In genomic region chr4:87521757-87522374, GRCh38 we compare ENCODE assay signal across 9 cellular contexts. TPM values are rescaled to one million over a fixed set of nuclear protein-coding genes. Genes with fewer than 3 reads are reported as not detected.
DNase-seq lines count a peak whose midpoint lies in the region; ATAC-seq, FAIRE-seq and TF ChIP-seq lines count a peak whose summit lies in the region.
"Had no signal": no experiment of that assay in that cellular context is flagged by ENCODE, and none has a peak within 500 bp of the region (broad histone marks: within the 10 kb centered on the region; RNA-seq: fewer than 3 reads in every experiment).

No MANE protein-coding gene starts in this region.

- FAIRE-seq in kidney (lab: Jason Lieb, UNC): no peak

- in situ Hi-C loops in Caki2 (cut with HindIII; ENCODE audit: low pct_unique_long_range_greater_than_20kb, low sequenced_read_pairs): no loop called here

- intact Hi-C loops in kidney (cut with DNase I): no loop called here

- peak overlapping the region; percentile 79 to 93 for H3K27ac ChIP-seq in kidney (ENCODE audit: low read depth in 2 of 2, low read length in 2 of 2)

- no peak overlapping the region for H3K4me3 ChIP-seq in kidney (ENCODE audit: low read length in 2 of 2)

- no peak for TF ChIP-seq CTCF in kidney (IDR thresholded peaks at IDR 0.05; ENCODE audit: borderline replicate concordance, extremely low read depth, insufficient read depth)

- DNase-seq in Caki2 (ENCODE audit: low read depth) (peak; percentile 27), kidney (no peak), iPS-NIHi7 (ENCODE audit: extremely low spot score) (no peak), DMS114 treated with DMSO at 0.1 percent for 48 hours (lab: John Stamatoyannopoulos, UW; ENCODE audit: unreplicated experiment) (no peak), NCI-H146 treated with DMSO at 0.1 percent for 48 hours (lab: John Stamatoyannopoulos, UW; ENCODE audit: unreplicated experiment) (no peak)
- DNase-seq: CD4-positive, alpha-beta memory T cell had no signal

- H3K9ac ChIP-seq in kidney (ENCODE audit: low read length in 2 of 2): no peak overlapping the region

- H3K9me3 ChIP-seq in kidney (ENCODE audit: control insufficient read depth in 1 of 2, low read length in 2 of 2): peaks cover 0 to 9% of the 10 kb centered on the region in 2 donors

- H3K4me1 ChIP-seq in kidney (ENCODE audit: control insufficient read depth in 1 of 2, insufficient read depth in 1 of 2, low read depth in 1 of 2, low read length in 2 of 2): peaks cover 16 to 25% of the 10 kb centered on the region in 2 donors

- H3K36me3 ChIP-seq in kidney (ENCODE audit: control insufficient read depth in 1 of 2, insufficient read depth in 2 of 2, low read length in 2 of 2): no peaks in the 10 kb centered on the region

- peak; percentile 53 for ATAC-seq in HG03196 (IDR thresholded peaks at IDR 0.05; ENCODE audit: unreplicated experiment)
- ATAC-seq in SK-N-SH treated with all-trans-retinoic acid at 6 μM for 48 hours: peak; percentile 80
- no peak for ATAC-seq in HG03521 (IDR thresholded peaks at IDR 0.05; ENCODE audit: unreplicated experiment)

TF ChIP-seq in SK-N-SH treated with all-trans-retinoic acid at 6 μM for 48 hours, 23 proteins besides CTCF, POLR2A, EP300 and RAD21:
- 0 out of 2 replicates have a peak, but pooled peaks have one; percentile 21 for TF ChIP-seq ZC3H10 (CRISPR knock-in tag; IDR thresholded peaks at IDR 0.05)
- TF ChIP-seq TCF4 (CRISPR knock-in tag; IDR thresholded peaks at IDR 0.05; ENCODE audit: borderline replicate concordance): no peak

RNA-seq across cellular contexts. Expression of gene SPARCL1, which starts 7.3 kb away (rescaled TPM):
- total RNA-seq in Caki2 (2014; rRNA removed; shearing (Covaris generic); ENCODE audit: low replicate concordance): 0.20 and 0.51 TPM in 2 replicates
- 322 TPM for total RNA-seq in kidney
- 87.4 TPM for polyA plus RNA-seq in kidney (ENCODE audit: insufficient read depth, low read depth, low replicate concordance)
- total RNA-seq: CD4-positive, alpha-beta memory T cell had no signal
- polyA plus RNA-seq: CD4-positive, alpha-beta memory T cell had no signal

Comparison
In these comparisons a context has a peak if more than half of its experiments do, and no peak if none do; other contexts are left out.
1. RNA of gene SPARCL1, which starts 7.3 kb away (total RNA-seq): 322 TPM in kidney (single experiment); 0.20 to 0.51 TPM in Caki2; every median in the first group is over 100 times any median in the second.